Comparison of ENCODE assay signal across 25 cellular contexts in the genomic region with DNA sequence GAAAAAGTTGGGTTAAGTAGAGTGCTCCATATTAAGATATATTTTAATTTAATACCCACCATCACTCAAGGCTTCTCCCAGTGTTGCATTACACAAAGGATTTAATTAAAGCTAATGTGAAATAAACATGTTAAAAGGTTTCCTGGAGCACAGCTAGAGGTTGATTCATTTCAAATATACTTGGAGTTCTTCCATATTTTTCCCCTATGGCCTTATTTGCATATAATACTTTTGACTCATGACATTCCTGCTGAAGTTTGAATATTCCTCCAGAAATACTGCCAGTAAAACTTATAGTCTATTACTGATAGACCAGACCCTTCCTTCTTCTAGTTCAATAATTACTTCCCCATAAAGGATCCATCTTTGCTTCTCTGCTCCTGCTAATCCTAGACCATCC.
DNase-seq lines count a peak whose midpoint lies in the region; ATAC-seq, FAIRE-seq and TF ChIP-seq lines count a peak whose summit lies in the region.
"Had no signal": no experiment of that assay in that cellular context is flagged by ENCODE, and none has a peak within 500 bp of the region (broad histone marks: within the 10 kb centered on the region; RNA-seq: fewer than 3 reads in every experiment).

No MANE protein-coding gene starts in this region.

- peaks cover 3% of the 10 kb centered on the region for H3K27me3 Mint-ChIP-seq in activated CD4-positive, alpha-beta T cell treated with anti-CD3 and anti-CD28 coated beads for 36 hours

- no peaks in the 10 kb centered on the region for H3K36me3 ChIP-seq in osteoblast (ENCODE audit: insufficient read depth, low read length)
- H3K36me3 ChIP-seq: ascending aorta, neutrophil, thyroid gland had no signal

- no peaks in the 10 kb centered on the region for H3K27me3 ChIP-seq in osteoblast (ENCODE audit: insufficient read depth, low read length)
- H3K27me3 ChIP-seq: ascending aorta, neutrophil, thyroid gland had no signal

- no peak for DNase-seq in H54 (ENCODE audit: insufficient read length, low spot score)
- peak; percentile 43 for DNase-seq in astrocyte of the spinal cord (ENCODE audit: low read depth, low spot score)
- DNase-seq in fibroblast of pulmonary artery (ENCODE audit: low read depth): peak; percentile 69
- peak; percentile 1 for DNase-seq in osteoblast (ENCODE audit: insufficient read length, low spot score, missing footprints)
- no peak for DNase-seq in SKM-1 (lab: John Stamatoyannopoulos, UW; ENCODE audit: unreplicated experiment)
- DNase-seq in activated CD4-positive, alpha-beta T cell treated with anti-CD3 and anti-CD28 coated beads for 36 hours: no peak
- DNase-seq in NCI-H1092 (lab: John Stamatoyannopoulos, UW): no peak
- DNase-seq: activated CD4-positive, alpha-beta T cell treated with anti-CD3 and anti-CD28 coated beads for 4 hours; activated naive CD4-positive, alpha-beta T cell treated with anti-CD3 and anti-CD28 coated beads, Interleukin-2, amount 50 U/mL, for 16 hours; CD8-positive, alpha-beta T cell; GDM1; hippocampal formation; NCI-H1105; NCI-H2029 treated with DMSO at 0.1 percent for 48 hours; NCI-H345; retina; SHP77; stimulated activated CD4-positive, alpha-beta T cell treated with anti-CD3 and anti-CD28 coated beads, Interleukin-4, amount 100 ng/mL, for 24 hours; stimulated activated naive CD4-positive, alpha-beta T cell treated with Interleukin-2 at 50 U/mL for 16 hours; T-cell; thyroid gland had no signal

- peaks cover 26% of the 10 kb centered on the region for H3K4me1 ChIP-seq in osteoblast (ENCODE audit: insufficient read depth, low read length)
- H3K4me1 ChIP-seq: thyroid gland had no signal

- no peak for ATAC-seq in GM18517 (IDR thresholded peaks at IDR 0.05; ENCODE audit: unreplicated experiment)
- ATAC-seq in activated CD4-positive, alpha-beta T cell treated with anti-CD3 and anti-CD28 coated beads for 36 hours: no peak
- ATAC-seq: CD8-positive, alpha-beta T cell; T-cell had no signal

- FAIRE-seq in H54 (lab: Jason Lieb, UNC): peak; percentile 48

- H3K36me3 Mint-ChIP-seq in activated CD4-positive, alpha-beta T cell treated with anti-CD3 and anti-CD28 coated beads for 36 hours (ENCODE audit: low read depth): no peaks in the 10 kb centered on the region
- H3K36me3 Mint-ChIP-seq: CD8-positive, alpha-beta T cell; T-cell had no signal

- H3K79me2 ChIP-seq in osteoblast (ENCODE audit: insufficient read depth, low read length): no peaks in the 10 kb centered on the region

- H2AFZ ChIP-seq in osteoblast (ENCODE audit: low read length): no peak overlapping the region

- POLR2A ChIA-PET in activated CD4-positive, alpha-beta T cell treated with anti-CD3 and anti-CD28 coated beads for 36 hours (lab: Charles Lee): no interaction called here

- H3K9me3 ChIP-seq in osteoblast (ENCODE audit: low read depth, low read length): no peaks in the 10 kb centered on the region
- H3K9me3 ChIP-seq: ascending aorta, neutrophil, thyroid gland had no signal

- H3K4me3 ChIP-seq in astrocyte of the spinal cord (ENCODE audit: low read depth, low read length) (no peak overlapping the region), fibroblast of pulmonary artery (replicated peaks; ENCODE audit: low read depth, low read length) (no peak overlapping the region), osteoblast (ENCODE audit: insufficient read depth, low read length) (no peak overlapping the region)
- H3K4me3 ChIP-seq: lung, thyroid gland had no signal

- H3K9me3 Mint-ChIP-seq in activated CD4-positive, alpha-beta T cell treated with anti-CD3 and anti-CD28 coated beads for 36 hours (ENCODE audit: low read depth): no peaks in the 10 kb centered on the region
- H3K9me3 Mint-ChIP-seq: CD8-positive, alpha-beta T cell; T-cell had no signal

- CTCF ChIA-PET in activated CD4-positive, alpha-beta T cell treated with anti-CD3 and anti-CD28 coated beads for 36 hours (lab: Charles Lee): no interaction called here

- peak overlapping the region; percentile 54 for H3K4me2 ChIP-seq in osteoblast (ENCODE audit: insufficient read depth, low read length)

- H3K27ac Mint-ChIP-seq in activated CD4-positive, alpha-beta T cell treated with anti-CD3 and anti-CD28 coated beads for 36 hours: no peak overlapping the region
- H3K27ac Mint-ChIP-seq: CD8-positive, alpha-beta T cell; T-cell had no signal

- TF ChIP-seq POLR2A in H54 (IDR thresholded peaks at IDR 0.05; ENCODE audit: low read depth, low read length): no peak

- peak overlapping the region; percentile 60 for H3K27ac ChIP-seq in osteoblast (ENCODE audit: low read depth, low read length)
- H3K27ac ChIP-seq: neutrophil, thyroid gland had no signal

- intact Hi-C loops in activated CD4-positive, alpha-beta T cell treated with anti-CD3 and anti-CD28 coated beads for 36 hours (cut with DNase I, micrococcal nuclease): loop anchor here in 1 of 2 experiments (10.0 kb wide), 1 partner anchor 944 kb away; no protein-coding TSS in a partner anchor

- H3K4me1 Mint-ChIP-seq in activated CD4-positive, alpha-beta T cell treated with anti-CD3 and anti-CD28 coated beads for 36 hours: no peaks in the 10 kb centered on the region
- H3K4me1 Mint-ChIP-seq: T-cell had no signal

- in situ Hi-C loops in astrocyte of the spinal cord (cut with HindIII; ENCODE audit: low sequenced_read_pairs): no loop called here

- TF ChIP-seq CTCF in astrocyte of the spinal cord (IDR thresholded peaks at IDR 0.05; ENCODE audit: low read depth, low read length): no peak
- TF ChIP-seq CTCF in fibroblast of pulmonary artery (IDR thresholded peaks at IDR 0.05; ENCODE audit: low read length, missing control alignments): no peak
- TF ChIP-seq CTCF in osteoblast (IDR thresholded peaks at IDR 0.05; ENCODE audit: extremely low read depth, low read depth, low read length): no peak

- no peaks in the 10 kb centered on the region for H4K20me1 ChIP-seq in osteoblast (ENCODE audit: insufficient read depth, low read length)

- H3K4me3 Mint-ChIP-seq in activated CD4-positive, alpha-beta T cell treated with anti-CD3 and anti-CD28 coated beads for 36 hours: no peak overlapping the region
- H3K4me3 Mint-ChIP-seq: CD8-positive, alpha-beta T cell; T-cell had no signal

Comparison
In these comparisons a context has a peak if more than half of its experiments do, and no peak if none do; other contexts are left out.
1. DNase-seq: peak in astrocyte of the spinal cord (single experiment), fibroblast of pulmonary artery (single experiment) and osteoblast (single experiment); none in H54 (single experiment), SKM-1 (single experiment), activated CD4-positive, alpha-beta T cell treated with anti-CD3 and anti-CD28 coated beads for 36 hours (single experiment) and NCI-H1092 (single experiment).